20 cellular contexts compared by ENCODE assay signal in genomic region chr12:129665414-129665813, GRCh38.
A peak's percentile ranks its signal among the peaks of the same experiment; 100 is the strongest.
DNase-seq lines count a peak whose midpoint lies in the region; ATAC-seq, FAIRE-seq and TF ChIP-seq lines count a peak whose summit lies in the region.
"Had no signal": no experiment of that assay in that cellular context is flagged by ENCODE, and none has a peak within 500 bp of the region (broad histone marks: within the 10 kb centered on the region; RNA-seq: fewer than 3 reads in every experiment).

No MANE protein-coding gene starts in this region.

- no peak for TF ChIP-seq RAD21 in A549 (conservative IDR thresholded peaks at IDR 0.05 in 1 of 2, IDR thresholded peaks at IDR 0.05 in 1 of 2)
- TF ChIP-seq RAD21 in H1 (IDR thresholded peaks at IDR 0.05 in 1 of 2, conservative IDR thresholded peaks at IDR 0.05 in 1 of 2; ENCODE audit: low read depth in 2 of 2, low read length in 2 of 2): no peak

- H3K23ac ChIP-seq in H1 (ENCODE audit: insufficient read length): no peak overlapping the region
- no peak overlapping the region for H3K23ac ChIP-seq in neuronal stem cell (ENCODE audit: low read depth, low read length, poor library complexity)

- H3K36me3 ChIP-seq in adipocyte (ENCODE audit: control insufficient read depth, insufficient read depth, low read length, severe bottlenecking) (no peaks in the 10 kb centered on the region), H1 (ENCODE audit: control insufficient read depth in 2 of 4, insufficient read depth in 4 of 4, low read length in 3 of 4) (no peaks in the 10 kb centered on the region), neuronal stem cell (replicated peaks in 1 of 2; ENCODE audit: control insufficient read depth in 2 of 2, insufficient read depth in 2 of 2, low read length in 2 of 2) (no peaks in the 10 kb centered on the region)
- H3K36me3 ChIP-seq: BLaER1 had no signal

- H4K91ac ChIP-seq in H1 (replicated peaks; ENCODE audit: insufficient read length, low read length) (no peak overlapping the region), neuronal stem cell (ENCODE audit: low read depth, low read length, poor library complexity) (no peak overlapping the region)

- no peak overlapping the region for H2BK20ac ChIP-seq in H1 (ENCODE audit: low read length)

- H2BK120ac ChIP-seq in H1 (replicated peaks; ENCODE audit: low read depth, low read length): no peak overlapping the region
- no peak overlapping the region for H2BK120ac ChIP-seq in neuronal stem cell (ENCODE audit: low read depth, low read length)

- H3K27ac ChIP-seq in A549 (no peak overlapping the region), H1 (ENCODE audit: low read depth, low read length) (no peak overlapping the region), neuronal stem cell (replicated peaks; ENCODE audit: low read length) (no peak overlapping the region)
- H3K27ac ChIP-seq: BLaER1, C4-2B had no signal

- ATAC-seq in A549 (no peak), HG03045 (IDR thresholded peaks at IDR 0.05; ENCODE audit: unreplicated experiment) (no peak)
- ATAC-seq: CD8-positive, alpha-beta T cell had no signal

- CTCF ChIA-PET in A549 (lab: Yijun Ruan, JAX) (interaction anchor here (0.7 kb wide), 1 partner anchor 13 kb away, joined by 3 read pairs; no protein-coding TSS in a partner anchor), H1 (lab: Charles Lee; ENCODE audit: partially characterized antibody) (no interaction called here)

- H2BK12ac ChIP-seq in H1 (ENCODE audit: low read depth, low read length) (no peak overlapping the region), neuronal stem cell (ENCODE audit: low read length) (no peak overlapping the region)

- no peaks in the 10 kb centered on the region for H3K79me2 ChIP-seq in H1 (ENCODE audit: control insufficient read depth in 1 of 2, insufficient read depth in 2 of 2, low read length in 2 of 2)

- no peak overlapping the region for H4K5ac ChIP-seq in H1 (ENCODE audit: insufficient read length, low read depth, low read length)

- H3K27me3 ChIP-seq in adipocyte (replicated peaks; ENCODE audit: control insufficient read depth, insufficient read depth, low read length) (no peaks in the 10 kb centered on the region), H1 (replicated peaks in 1 of 4; ENCODE audit: control insufficient read depth in 3 of 4, extremely low read depth in 1 of 4, insufficient read depth in 3 of 4, low read length in 3 of 4) (no peaks in the 10 kb centered on the region), neuronal stem cell (ENCODE audit: control insufficient read depth in 3 of 3, insufficient read depth in 3 of 3, low read depth in 1 of 3, low read length in 3 of 3) (no peaks in the 10 kb centered on the region)
- H3K27me3 ChIP-seq: BLaER1 had no signal

- no peak overlapping the region for H2AK5ac ChIP-seq in H1 (ENCODE audit: low read depth, low read length)
- no peak overlapping the region for H2AK5ac ChIP-seq in neuronal stem cell (ENCODE audit: low read depth, low read length)

- H3K4me3 ChIP-seq in A549 (no peak overlapping the region), adipocyte (ENCODE audit: low read length) (no peak overlapping the region), H1 (ENCODE audit: extremely low read depth in 1 of 4, insufficient read depth in 2 of 4, low read depth in 3 of 4, low read length in 4 of 4) (no peak overlapping the region), neuronal stem cell (ENCODE audit: low read length in 2 of 2) (no peak overlapping the region)
- H3K4me3 ChIP-seq: BLaER1 had no signal

- H4K8ac ChIP-seq in H1 (ENCODE audit: extremely low read depth, insufficient read depth, low read length): no peak overlapping the region
- H4K8ac ChIP-seq in neuronal stem cell (ENCODE audit: low read depth, low read length): no peak overlapping the region

- H3K18ac ChIP-seq in H1 (ENCODE audit: extremely low read depth, low read length) (no peak overlapping the region), neuronal stem cell (ENCODE audit: low read length) (no peak overlapping the region)

- POLR2A ChIA-PET in A549 (lab: Yijun Ruan, JAX) (no interaction called here), H1 (lab: Charles Lee; ENCODE audit: partially characterized antibody) (no interaction called here)

- H3K9ac ChIP-seq in adipocyte (ENCODE audit: low read length) (no peak overlapping the region), H1 (replicated peaks in 1 of 4; ENCODE audit: extremely low read depth in 1 of 4, low read depth in 3 of 4, low read length in 3 of 4) (no peak overlapping the region), neuronal stem cell (ENCODE audit: low read depth, low read length, poor library complexity) (no peak overlapping the region)
- H3K9ac ChIP-seq: BLaER1 had no signal

- DNase-seq in A549 (ENCODE audit: low read depth in 1 of 2, low spot score in 1 of 2) (no peak), adipocyte (ENCODE audit: low read depth) (peak; percentile 53), H1 (ENCODE audit: low read depth in 1 of 2, low spot score in 2 of 2) (no peak), neuronal stem cell (ENCODE audit: low spot score) (no peak), AG08396 (ENCODE audit: low spot score) (no peak), NCI-H2227 treated with DMSO at 0.1 percent for 48 hours (lab: John Stamatoyannopoulos, UW) (no peak)
- DNase-seq: 8988T; Caco-2; CD4-positive, CD25-positive, alpha-beta regulatory T cell; CD8-positive, alpha-beta T cell; DMS153; DND-41; GOT3; H7; HCEC 1CT had no signal

- no peak overlapping the region for H3K4me2 ChIP-seq in A549
- H3K4me2 ChIP-seq in H1 (ENCODE audit: insufficient read depth in 1 of 2, low read depth in 2 of 2, low read length in 2 of 2): no peak overlapping the region
- no peak overlapping the region for H3K4me2 ChIP-seq in neuronal stem cell (ENCODE audit: insufficient read depth, low read length, poor library complexity, severe bottlenecking)
- H3K4me2 ChIP-seq: BLaER1 had no signal

- H3K56ac ChIP-seq in H1 (replicated peaks; ENCODE audit: insufficient read length, low read depth, low read length): no peak overlapping the region

- H3K23me2 ChIP-seq in H1 (ENCODE audit: low read depth, low read length): no peaks in the 10 kb centered on the region

- H3K14ac ChIP-seq in H1 (ENCODE audit: insufficient read length): no peak overlapping the region
- H3K14ac ChIP-seq in neuronal stem cell (ENCODE audit: low read length): no peak overlapping the region

- no peak for TF ChIP-seq POLR2A in A549 (IDR thresholded peaks at IDR 0.05; ENCODE audit: low read length)
- no peak for TF ChIP-seq POLR2A in H1 (IDR thresholded peaks at IDR 0.05; ENCODE audit: control extremely low read depth in 1 of 2, low read depth in 2 of 2, low read length in 2 of 2)

- H3K4me1 ChIP-seq in A549: no peaks in the 10 kb centered on the region
- H3K4me1 ChIP-seq in adipocyte (ENCODE audit: control insufficient read depth, insufficient read depth, low read length): no peaks in the 10 kb centered on the region
- peaks cover 0 to 8% (median 2%) of the 10 kb centered on the region in 4 experiments; a peak in 1 of 7 replicates for H3K4me1 ChIP-seq in H1 (replicated peaks in 1 of 4; ENCODE audit: control insufficient read depth in 3 of 4, insufficient read depth in 4 of 4, low read length in 3 of 4)
- peaks cover 0 to 2% of the 10 kb centered on the region in 2 donors for H3K4me1 ChIP-seq in neuronal stem cell (ENCODE audit: control insufficient read depth in 2 of 2, insufficient read depth in 1 of 2, low read depth in 1 of 2, low read length in 2 of 2)
- H3K4me1 ChIP-seq: BLaER1, Caco-2 had no signal

- H4K20me1 ChIP-seq in H1 (replicated peaks in 1 of 2; ENCODE audit: control insufficient read depth in 1 of 2, insufficient read depth in 2 of 2, low read length in 2 of 2): no peaks in the 10 kb centered on the region
- H4K20me1 ChIP-seq: BLaER1 had no signal

- TF ChIP-seq EP300 in A549 (IDR thresholded peaks at IDR 0.05) (no peak), H1 (IDR thresholded peaks at IDR 0.05; ENCODE audit: borderline replicate concordance in 1 of 2, low read depth in 2 of 2, low read length in 2 of 2) (no peak)

- no peaks in the 10 kb centered on the region for H3K79me1 ChIP-seq in H1 (ENCODE audit: low read depth, low read length)
- H3K79me1 ChIP-seq in neuronal stem cell (ENCODE audit: low read depth, low read length): no peaks in the 10 kb centered on the region

- H2BK15ac ChIP-seq in H1 (ENCODE audit: low read length): no peak overlapping the region
- H2BK15ac ChIP-seq in neuronal stem cell (ENCODE audit: low read length): no peak overlapping the region

- no peak for FAIRE-seq in A549 (lab: Jason Lieb, UNC)
- no peak for FAIRE-seq in H1 (lab: Jason Lieb, UNC)
- FAIRE-seq: G401.6, GM12892 had no signal

- no peaks in the 10 kb centered on the region for H3K9me3 ChIP-seq in A549
- H3K9me3 ChIP-seq in adipocyte (ENCODE audit: control insufficient read depth, low read length): no peaks in the 10 kb centered on the region
- peaks cover 0 to 8% of the 10 kb centered on the region in 2 experiments; a peak in 1 of 4 replicates for H3K9me3 ChIP-seq in H1 (ENCODE audit: insufficient read depth in 2 of 2, low read depth in 1 of 2, low read length in 1 of 2)
- no peaks in the 10 kb centered on the region for H3K9me3 ChIP-seq in neuronal stem cell (replicated peaks in 1 of 2; ENCODE audit: control insufficient read depth in 2 of 2, insufficient read depth in 1 of 2, low read depth in 1 of 2, low read length in 2 of 2)
- H3K9me3 ChIP-seq: BLaER1 had no signal

- H3K4ac ChIP-seq in H1 (replicated peaks; ENCODE audit: insufficient read length, low read depth, low read length): no peak overlapping the region
- no peak overlapping the region for H3K4ac ChIP-seq in neuronal stem cell (ENCODE audit: low read length)

- H2BK5ac ChIP-seq in H1 (ENCODE audit: low read depth, low read length): no peak overlapping the region
- no peak overlapping the region for H2BK5ac ChIP-seq in neuronal stem cell (ENCODE audit: low read length)

- TF ChIP-seq CTCF in A549 (IDR thresholded peaks at IDR 0.05) (no peak), H1 (IDR thresholded peaks at IDR 0.05; ENCODE audit: control extremely low read depth in 1 of 3, insufficient read depth in 1 of 3, low read depth in 1 of 3, low read length in 3 of 3) (no peak)

- 61% methylated on average over 6 of the region's 6 CpGs for WGBS in A549 (ENCODE audit: missing lambda C conversion rate)
- 78% methylated on average over 6 of the region's 6 CpGs; no CpG with 5 or more reads in 1 of the 2 experiments for WGBS in H1 (ENCODE audit: extremely low coverage in 1 of 2, insufficient coverage in 1 of 2, insufficient read length in 1 of 2, insufficient replicate concordance in 2 of 2, low coverage in 1 of 2, low lambda C conversion rate in 2 of 2, missing lambda C conversion rate in 1 of 2), 2 experiments
- no CpG with 5 or more reads among the region's 6 CpGs for WGBS in neuronal stem cell (ENCODE audit: extremely low coverage in 2 of 2, insufficient read length in 2 of 2, insufficient replicate concordance in 1 of 2), 2 donors

- H2AFZ ChIP-seq in H1 (ENCODE audit: low read length) (no peak overlapping the region), neuronal stem cell (ENCODE audit: low read length) (peak overlapping the region; percentile 23)

TF ChIP-seq in A549, 52 proteins besides CTCF, POLR2A, EP300 and RAD21 (continues in another document):
- TF ChIP-seq JUN (IDR thresholded peaks at IDR 0.05): no peak
- peak; percentile 78 for TF ChIP-seq MAFK (IDR thresholded peaks at IDR 0.05; ENCODE audit: partially characterized antibody)

TF ChIP-seq in H1, 55 proteins besides CTCF, POLR2A, EP300 and RAD21:
- TF ChIP-seq TBP (IDR thresholded peaks at IDR 0.05; ENCODE audit: low read depth, low read length): no peak
- TF ChIP-seq MAFK (IDR thresholded peaks at IDR 0.05; ENCODE audit: low read depth, low read length): peak; percentile 53; the same call in 1 of the 2 replicates

Comparison
In these comparisons a context has a peak if more than half of its experiments do, and no peak if none do; other contexts are left out.
1. Of the 18 proteins assayed by ChIP-seq in both H1 and A549: peak only in H1: none; only in A549: none; in both: MAFK; in neither: 17.